In the genomic region with DNA sequence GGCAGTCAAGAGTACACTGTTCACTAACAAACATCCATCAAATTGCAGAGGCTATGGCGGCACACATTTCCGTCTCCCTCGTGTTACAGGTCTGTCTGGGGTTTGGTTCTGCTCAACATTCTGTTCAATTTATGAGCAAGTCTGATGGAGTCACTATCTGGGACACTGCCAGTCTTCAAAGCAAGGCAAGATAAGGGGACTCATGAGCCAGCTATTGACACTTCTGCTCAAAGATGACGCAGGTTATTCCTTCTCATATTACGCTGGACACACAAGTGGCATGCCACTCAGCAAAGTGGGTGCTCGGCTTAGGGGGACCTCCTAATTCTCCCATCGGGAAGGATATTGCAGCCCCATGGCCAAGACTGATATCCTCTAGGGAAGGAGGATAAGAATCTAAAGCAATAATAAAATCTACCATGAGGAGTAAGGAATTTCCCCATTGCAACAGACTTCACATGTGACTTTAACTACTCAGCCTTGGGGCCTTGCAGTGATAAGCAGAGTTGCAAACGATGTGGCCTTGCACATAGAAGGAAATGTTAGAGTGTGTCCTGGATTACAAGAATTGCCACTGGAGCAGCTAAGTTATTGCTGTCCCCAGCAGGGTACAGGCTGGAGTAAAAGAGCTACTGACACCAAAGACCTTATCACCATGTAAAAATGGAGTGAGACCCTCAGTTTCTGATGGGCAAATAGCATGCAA, we compare ENCODE assay signal across 17 cellular contexts.
A peak's percentile ranks its signal among the peaks of the same experiment; 100 is the strongest.
DNase-seq lines count a peak whose midpoint lies in the region; ATAC-seq, FAIRE-seq and TF ChIP-seq lines count a peak whose summit lies in the region.
"Had no signal": no experiment of that assay in that cellular context is flagged by ENCODE, and none has a peak within 500 bp of the region (broad histone marks: within the 10 kb centered on the region; RNA-seq: fewer than 3 reads in every experiment).

No MANE protein-coding gene starts in this region.

- no peaks in the 10 kb centered on the region for H3K36me3 Mint-ChIP-seq in osteocyte (ENCODE audit: unreplicated experiment)
- H3K36me3 Mint-ChIP-seq: CD8-positive, alpha-beta memory T cell had no signal

- no peak for TF ChIP-seq CTCF in IMR-90 (conservative IDR thresholded peaks at IDR 0.05; ENCODE audit: low read depth, low read length)
- TF ChIP-seq CTCF in osteocyte (IDR thresholded peaks at IDR 0.05): no peak

- no peak overlapping the region for H3K14ac ChIP-seq in IMR-90 (replicated peaks; ENCODE audit: low read depth, low read length)

- ATAC-seq in IMR-90 (ENCODE audit: low read depth) (peak; percentile 51), left ventricle myocardium superior (peak; percentile 81)
- ATAC-seq: activated naive CD8-positive, alpha-beta T cell treated with anti-CD3 and anti-CD28 coated beads, Interleukin-2, amount 50 U/mL, for 24 hours had no signal

- CTCF ChIA-PET in IMR-90 (lab: Yijun Ruan, JAX): interaction anchor here (0.6 kb wide), 1 partner anchor 16 kb away, joined by 4 read pairs; no protein-coding TSS in a partner anchor

- H4K5ac ChIP-seq in IMR-90 (ENCODE audit: low read depth, low read length): no peak overlapping the region

- no peak overlapping the region for H3K27ac Mint-ChIP-seq in osteocyte (ENCODE audit: unreplicated experiment)
- H3K27ac Mint-ChIP-seq: activated naive CD8-positive, alpha-beta T cell treated with anti-CD3 and anti-CD28 coated beads, Interleukin-2, amount 50 U/mL, for 24 hours; CD8-positive, alpha-beta memory T cell; stimulated activated naive CD8-positive, alpha-beta T cell treated with anti-CD3 and anti-CD28 coated beads, Interleukin-15, Interleukin-2, amounts not matched to agents 100 ng/mL and 50 ng/mL, for 24 hours had no signal

- no peak overlapping the region for H2AFZ ChIP-seq in IMR-90 (replicated peaks; ENCODE audit: low read length, poor library complexity)

- TF ChIP-seq POLR2A in IMR-90 (IDR thresholded peaks at IDR 0.05; ENCODE audit: low read depth, low read length) (no peak), H54 (IDR thresholded peaks at IDR 0.05; ENCODE audit: low read depth, low read length) (no peak)

- no peaks in the 10 kb centered on the region for H3K27me3 Mint-ChIP-seq in osteocyte (ENCODE audit: unreplicated experiment)
- H3K27me3 Mint-ChIP-seq: activated naive CD8-positive, alpha-beta T cell treated with anti-CD3 and anti-CD28 coated beads, Interleukin-2, amount 50 U/mL, for 24 hours had no signal

- H2BK15ac ChIP-seq in IMR-90 (ENCODE audit: low read depth, low read length): no peak overlapping the region

- peaks cover 2% of the 10 kb centered on the region for H3K27me3 ChIP-seq in IMR-90 (ENCODE audit: control insufficient read depth, insufficient read depth, low read length)

- H3K27ac ChIP-seq in IMR-90 (ENCODE audit: insufficient read depth, low read length): no peak overlapping the region
- H3K27ac ChIP-seq: KMS-11 had no signal

- no peak overlapping the region for H4K91ac ChIP-seq in IMR-90 (ENCODE audit: insufficient read depth, low read depth, low read length)

- no peak overlapping the region for H3K4me3 ChIP-seq in IMR-90 (ENCODE audit: insufficient read depth, low read depth, low read length)

- in situ Hi-C loops in IMR-90 (cut with MboI; ENCODE audit: low sequenced_read_pairs): no loop called here

- H3K36me3 ChIP-seq in IMR-90 (ENCODE audit: control insufficient read depth, insufficient read depth, low read length): no peaks in the 10 kb centered on the region

- H2AK5ac ChIP-seq in IMR-90 (ENCODE audit: low read depth, low read length): no peak overlapping the region

- no peak overlapping the region for H2BK20ac ChIP-seq in IMR-90 (ENCODE audit: low read depth, low read length)

- no peak overlapping the region for H2BK120ac ChIP-seq in IMR-90 (ENCODE audit: low read depth, low read length)

- no peak overlapping the region for H2BK5ac ChIP-seq in IMR-90 (ENCODE audit: low read depth, low read length, poor library complexity, severe bottlenecking)

- dilution Hi-C loops in IMR-90 (cut with HindIII; ENCODE audit: low sequenced_read_pairs, unreplicated experiment): no loop called here

- no peak overlapping the region for H3K4me3 Mint-ChIP-seq in osteocyte (ENCODE audit: unreplicated experiment)
- H3K4me3 Mint-ChIP-seq: activated naive CD8-positive, alpha-beta T cell treated with anti-CD3 and anti-CD28 coated beads, Interleukin-2, amount 50 U/mL, for 24 hours; CD8-positive, alpha-beta memory T cell; stimulated activated naive CD8-positive, alpha-beta T cell treated with anti-CD3 and anti-CD28 coated beads, Interleukin-15, Interleukin-2, amounts not matched to agents 100 ng/mL and 50 ng/mL, for 24 hours had no signal

- peak overlapping the region; percentile 28; the same call in 1 of the 2 replicates for H3K18ac ChIP-seq in IMR-90 (ENCODE audit: low read depth, low read length)

- no peak overlapping the region for H3K4ac ChIP-seq in IMR-90 (ENCODE audit: low read depth, low read length)

- H4K20me1 ChIP-seq in IMR-90 (ENCODE audit: insufficient read depth, low read length): no peaks in the 10 kb centered on the region

- H3K23ac ChIP-seq in IMR-90 (ENCODE audit: low read depth, low read length): no peak overlapping the region

- H3K4me1 Mint-ChIP-seq in osteocyte (ENCODE audit: unreplicated experiment): peaks cover 3% of the 10 kb centered on the region
- H3K4me1 Mint-ChIP-seq: activated naive CD8-positive, alpha-beta T cell treated with anti-CD3 and anti-CD28 coated beads, Interleukin-2, amount 50 U/mL, for 24 hours; CD8-positive, alpha-beta memory T cell had no signal

- no peak for FAIRE-seq in H54 (lab: Jason Lieb, UNC)
- FAIRE-seq: islet of Langerhans had no signal

- peak; percentile 40 for DNase-seq in IMR-90
- peak; percentile 88 for DNase-seq in amniotic epithelial cell (ENCODE audit: low read depth)
- DNase-seq in left ventricle myocardium superior: no peak
- DNase-seq in stromal cell of bone marrow (ENCODE audit: low read depth): peak; percentile 9
- DNase-seq in H54 (ENCODE audit: insufficient read length, low spot score): no peak
- DNase-seq in MV-4-11 (lab: John Stamatoyannopoulos, UW): no peak
- no peak for DNase-seq in osteocyte (ENCODE audit: extremely low spot score, unreplicated experiment)
- DNase-seq: activated naive CD8-positive, alpha-beta T cell treated with anti-CD3 and anti-CD28 coated beads, Interleukin-2, amount 50 U/mL, for 24 hours; CD8-positive, alpha-beta memory T cell; dermis blood vessel endothelial cell; GOT3; NCI-H1930; retina; SK-N-SH had no signal

- intact Hi-C loops in IMR-90 (cut with micrococcal nuclease) (no loop called here), left ventricle myocardium superior (cut with micrococcal nuclease) (no loop called here)

- no peaks in the 10 kb centered on the region for H3K79me1 ChIP-seq in IMR-90 (ENCODE audit: low read depth in 1 of 2, low read length in 2 of 2)

- H3K9ac ChIP-seq in IMR-90 (ENCODE audit: low read depth, low read length): no peak overlapping the region
- H3K9ac ChIP-seq: KMS-11, SK-N-SH had no signal

- no peaks in the 10 kb centered on the region; the same call in 1 of the 2 replicates for H3K9me1 ChIP-seq in IMR-90 (ENCODE audit: insufficient read depth, low read length)

- no peak overlapping the region for H3K4me2 ChIP-seq in IMR-90 (ENCODE audit: low read depth, low read length)
- H3K4me2 ChIP-seq: KMS-11, SK-N-SH had no signal

- WGBS in IMR-90 (ENCODE audit: extremely low coverage in 2 of 2, insufficient read length in 1 of 2), 2 experiments: 72% methylated on average over 4 of the region's 8 CpGs; no CpG with 5 or more reads in 1 of the 2 experiments

- H2AK9ac ChIP-seq in IMR-90 (replicated peaks; ENCODE audit: low read depth, low read length, poor library complexity): no peak overlapping the region

- TF ChIP-seq RAD21 in IMR-90 (IDR thresholded peaks at IDR 0.05; ENCODE audit: low read length): no peak

- no TSS peak for BruUV-seq in IMR-90 (replicated peaks; lab: Mats Ljungman, UMichigan)

- no peaks in the 10 kb centered on the region; the same call in 1 of the 2 replicates for H3K4me1 ChIP-seq in IMR-90 (ENCODE audit: control insufficient read depth, insufficient read depth, low read length)

- H3K9me3 ChIP-seq in IMR-90 (ENCODE audit: control insufficient read depth, insufficient read depth, low read length): no peaks in the 10 kb centered on the region
- H3K9me3 ChIP-seq: SK-N-SH had no signal

- POLR2A ChIA-PET in IMR-90 (lab: Charles Lee; ENCODE audit: unreplicated experiment): no interaction called here

- H3K9me3 Mint-ChIP-seq in osteocyte (ENCODE audit: unreplicated experiment): no peaks in the 10 kb centered on the region
- H3K9me3 Mint-ChIP-seq: activated naive CD8-positive, alpha-beta T cell treated with anti-CD3 and anti-CD28 coated beads, Interleukin-2, amount 50 U/mL, for 24 hours; CD8-positive, alpha-beta memory T cell; stimulated activated naive CD8-positive, alpha-beta T cell treated with anti-CD3 and anti-CD28 coated beads, Interleukin-15, Interleukin-2, amounts not matched to agents 100 ng/mL and 50 ng/mL, for 24 hours had no signal

- no peak overlapping the region for H3K56ac ChIP-seq in IMR-90 (ENCODE audit: extremely low read depth, insufficient read depth, low read length)

- no peak overlapping the region for H4K8ac ChIP-seq in IMR-90 (ENCODE audit: low read depth in 2 of 2, low read length in 2 of 2)

TF ChIP-seq in IMR-90, 13 proteins besides CTCF, POLR2A, EP300 and RAD21 (continues in another document):
- no peak for TF ChIP-seq ELK1 (IDR thresholded peaks at IDR 0.05; ENCODE audit: borderline replicate concordance, low read depth, low read length)
- no peak for TF ChIP-seq BHLHE40 (IDR thresholded peaks at IDR 0.05; ENCODE audit: low read depth, low read length)
- peak; percentile 41; the same call in 1 of the 2 replicates for TF ChIP-seq USF2 (IDR thresholded peaks at IDR 0.05; ENCODE audit: low read depth, low read length)
- no peak for TF ChIP-seq FOS (IDR thresholded peaks at IDR 0.05; ENCODE audit: low read depth, low read length)
- TF ChIP-seq CEBPB (IDR thresholded peaks at IDR 0.05; ENCODE audit: low read depth, low read length): peak; percentile 43; the same call in 1 of the 2 replicates

Comparison
In these comparisons a context has a peak if more than half of its experiments do, and no peak if none do; other contexts are left out.
1. DNase-seq: peak in IMR-90 (single experiment), amniotic epithelial cell (single experiment) and stromal cell of bone marrow (single experiment); none in left ventricle myocardium superior (single experiment), H54 (single experiment), MV-4-11 (single experiment) and osteocyte (single experiment).